ENCODE assay signal across 8 cellular contexts in genomic region chr6:30907758-30908591, GRCh38.
DNase-seq lines count a peak whose midpoint lies in the region; ATAC-seq and TF ChIP-seq lines count a peak whose summit lies in the region.

Gene GTF2H4 (plus strand): TSS chr6:30908207.

- ATAC-seq in GM19035 (IDR thresholded peaks at IDR 0.05; ENCODE audit: unreplicated experiment) (peak; percentile 96), HG03354 (IDR thresholded peaks at IDR 0.05; ENCODE audit: poor library complexity, severe bottlenecking, unreplicated experiment) (peak; percentile 98)
- ATAC-seq in activated CD4-positive, CD25-positive, alpha-beta regulatory T cell treated with anti-CD3 and anti-CD28 coated beads, Interleukin-2, amount 50 U/mL, for 24 hours: peak; percentile 99 to 100

- DNase-seq in AG09309 (ENCODE audit: low read depth) (peak; percentile 96), NCI-H446 treated with DMSO at 0.1 percent for 48 hours (lab: John Stamatoyannopoulos, UW) (peak; percentile 97), cerebellar cortex (ENCODE audit: low spot score) (peak; percentile 99), iris pigment epithelial cell (ENCODE audit: low read depth) (peak; percentile 99)
- DNase-seq in stimulated activated CD4-positive, alpha-beta T cell treated with anti-CD3 and anti-CD28 coated beads, Interleukin-12 subunit alpha, Interleukin-12 subunit beta, amount 100 ng/mL, for 4 hours: peak; percentile 91

- no peak for TF ChIP-seq CTCF in AG09309 (IDR thresholded peaks at IDR 0.05; ENCODE audit: control insufficient read depth, insufficient read depth, low read depth, low read length, missing control alignments)

- peak within 1 kb of the TSS; percentile 91 for H3K4me3 ChIP-seq in AG09309 (ENCODE audit: control insufficient read depth, low read depth, low read length)

Comparison
In these comparisons a context has a peak if more than half of its experiments do, and no peak if none do; other contexts are left out.
1. Peak in every context shown above with its lines: DNase-seq, ATAC-seq and H3K4me3 ChIP-seq.